30 cellular contexts compared by ENCODE assay signal in genomic region chr10:97969538-97969937, GRCh38.
"Had no signal": no experiment of that assay in that cellular context is flagged by ENCODE, and none has a peak within 500 bp of the region (broad histone marks: within the 10 kb centered on the region; RNA-seq: fewer than 3 reads in every experiment).

No MANE protein-coding gene starts in this region.

- H3K27ac ChIP-seq: neutrophil, ovary, parathyroid adenoma, psoas muscle, right lobe of liver, sigmoid colon, stomach, thoracic aorta, thyroid gland, tibial nerve, upper lobe of right lung, uterus had no signal

- H3K4me3 ChIP-seq: ovary, psoas muscle, right lobe of liver, sigmoid colon, stomach, thoracic aorta, thyroid gland, tibial nerve, upper lobe of right lung, uterus had no signal

- H3K4me1 Mint-ChIP-seq: nephron progenitor cell; stimulated activated effector memory CD8-positive, alpha-beta T cell treated with anti-CD3 and anti-CD28 coated beads, Interleukin-12 subunit alpha, Interleukin-12 subunit beta, amount 100 ng/mL, for 72 hours; stimulated activated naive B cell treated with anti-CD40 and anti-IgM and Interleukin-4, amounts not matched to agents 10 μg/mL and 1 μg/mL and 100 μg/mL, for 72 hours had no signal

- ATAC-seq: naive thymus-derived CD4-positive, alpha-beta T cell; natural killer cell treated with Interleukin-12 subunit alpha and Interleukin-12 subunit beta and Interleukin-15 and Interleukin-18, amount 100 ng/mL, for 72 hours; psoas muscle; right cardiac atrium; right lobe of liver; stimulated activated effector memory CD8-positive, alpha-beta T cell treated with anti-CD3 and anti-CD28 coated beads, Interleukin-12 subunit alpha, Interleukin-12 subunit beta, amount 100 ng/mL, for 72 hours; stimulated activated naive B cell treated with anti-CD40 and anti-IgM and Interleukin-4, amounts not matched to agents 10 μg/mL and 1 μg/mL and 100 μg/mL, for 72 hours; upper lobe of right lung had no signal

- H3K4me1 ChIP-seq: parathyroid adenoma, psoas muscle, right lobe of liver, sigmoid colon, thyroid gland, tibial nerve, upper lobe of right lung, uterus had no signal

- H3K9me3 ChIP-seq: neutrophil, ovary, psoas muscle, right lobe of liver, sigmoid colon, thoracic aorta, thyroid gland, tibial nerve, upper lobe of right lung, uterus had no signal

- H3K36me3 Mint-ChIP-seq: natural killer cell treated with Interleukin-12 subunit alpha and Interleukin-12 subunit beta and Interleukin-15 and Interleukin-18, amount 100 ng/mL, for 72 hours; stimulated activated effector memory CD8-positive, alpha-beta T cell treated with anti-CD3 and anti-CD28 coated beads, Interleukin-12 subunit alpha, Interleukin-12 subunit beta, amount 100 ng/mL, for 72 hours; stimulated activated naive B cell treated with anti-CD40 and anti-IgM and Interleukin-4, amounts not matched to agents 10 μg/mL and 1 μg/mL and 100 μg/mL, for 72 hours had no signal

- H3K27me3 ChIP-seq: ovary, thyroid gland, uterus had no signal

- H3K27ac Mint-ChIP-seq: naive thymus-derived CD4-positive, alpha-beta T cell; natural killer cell treated with Interleukin-12 subunit alpha and Interleukin-12 subunit beta and Interleukin-15 and Interleukin-18, amount 100 ng/mL, for 72 hours; nephron progenitor cell; progenitor cell of endocrine pancreas; stimulated activated effector memory CD8-positive, alpha-beta T cell treated with anti-CD3 and anti-CD28 coated beads, Interleukin-12 subunit alpha, Interleukin-12 subunit beta, amount 100 ng/mL, for 72 hours; stimulated activated naive B cell treated with anti-CD40 and anti-IgM and Interleukin-4, amounts not matched to agents 10 μg/mL and 1 μg/mL and 100 μg/mL, for 72 hours; stimulated activated naive CD8-positive, alpha-beta T cell treated with anti-CD3 and anti-CD28 coated beads, Interleukin-15, Interleukin-2, amounts not matched to agents 100 ng/mL and 50 ng/mL, for 24 hours had no signal

- H3K9me3 Mint-ChIP-seq: natural killer cell treated with Interleukin-12 subunit alpha and Interleukin-12 subunit beta and Interleukin-15 and Interleukin-18, amount 100 ng/mL, for 72 hours; nephron progenitor cell; neural crest cell; stimulated activated effector memory CD8-positive, alpha-beta T cell treated with anti-CD3 and anti-CD28 coated beads, Interleukin-12 subunit alpha, Interleukin-12 subunit beta, amount 100 ng/mL, for 72 hours; stimulated activated naive B cell treated with anti-CD40 and anti-IgM and Interleukin-4, amounts not matched to agents 10 μg/mL and 1 μg/mL and 100 μg/mL, for 72 hours; stimulated activated naive CD8-positive, alpha-beta T cell treated with anti-CD3 and anti-CD28 coated beads, Interleukin-15, Interleukin-2, amounts not matched to agents 100 ng/mL and 50 ng/mL, for 24 hours had no signal

- H3K36me3 ChIP-seq: neutrophil, ovary, right lobe of liver, sigmoid colon, stomach, thoracic aorta, thyroid gland, tibial nerve, upper lobe of right lung, uterus had no signal

- DNase-seq: naive thymus-derived CD4-positive, alpha-beta T cell; nephron progenitor cell; nucleus accumbens; ovary; posterior cingulate gyrus; psoas muscle; right cardiac atrium; right lobe of liver; sigmoid colon; small intestine; stimulated activated CD4-positive, alpha-beta T cell treated with anti-CD3 and anti-CD28 coated beads, Interleukin-15, amount 100 ng/mL, for 24 hours; stimulated activated CD4-positive, alpha-beta T cell treated with anti-CD3 and anti-CD28 coated beads, Interleukin-2, amount 100 ng/mL, for 24 hours; stimulated activated CD4-positive, alpha-beta T cell treated with anti-CD3 and anti-CD28 coated beads, Interleukin-2, amount 100 ng/mL, for 48 hours; stimulated activated CD4-positive, alpha-beta T cell treated with anti-CD3 and anti-CD28 coated beads, Interleukin-4, amount 100 ng/mL, for 24 hours; stimulated activated naive B cell treated with anti-CD40 and anti-IgM and Interleukin-4, amounts not matched to agents 10 μg/mL and 1 μg/mL and 100 μg/mL, for 72 hours; stimulated activated naive CD4-positive, alpha-beta T cell treated with Interleukin-2 at 50 U/mL for 16 hours; stomach; thyroid gland; trophoblast cell; upper lobe of right lung; uterus had no signal

- H3K4me3 Mint-ChIP-seq: naive thymus-derived CD4-positive, alpha-beta T cell; natural killer cell treated with Interleukin-12 subunit alpha and Interleukin-12 subunit beta and Interleukin-15 and Interleukin-18, amount 100 ng/mL, for 72 hours; nephron progenitor cell; neural crest cell; stimulated activated effector memory CD8-positive, alpha-beta T cell treated with anti-CD3 and anti-CD28 coated beads, Interleukin-12 subunit alpha, Interleukin-12 subunit beta, amount 100 ng/mL, for 72 hours; stimulated activated naive B cell treated with anti-CD40 and anti-IgM and Interleukin-4, amounts not matched to agents 10 μg/mL and 1 μg/mL and 100 μg/mL, for 72 hours; stimulated activated naive CD8-positive, alpha-beta T cell treated with anti-CD3 and anti-CD28 coated beads, Interleukin-15, Interleukin-2, amounts not matched to agents 100 ng/mL and 50 ng/mL, for 24 hours had no signal
